1 cellular context compared by ENCODE assay signal in genomic region chr12:46362895-46363581, GRCh38.
TF ChIP-seq lines count a peak whose summit lies in the region.

No MANE protein-coding gene starts in this region.

TF ChIP-seq in HepG2, 621 proteins besides CTCF, POLR2A, EP300 and RAD21 (continued from another document):
- TF ChIP-seq ZC3H13 (CRISPR knock-in tag; IDR thresholded peaks at IDR 0.05) (0 out of 2 replicates have a peak, but pooled peaks have one; percentile 33), ELF1 (CRISPR knock-in tag; IDR thresholded peaks at IDR 0.05) (no peak), ELF3 (CRISPR knock-in tag; IDR thresholded peaks at IDR 0.05) (0 out of 2 replicates have a peak, but pooled peaks have one; percentile 7), CEBPG (CRISPR knock-in tag; IDR thresholded peaks at IDR 0.05) (peak; percentile 45; the same call in 1 of the 2 replicates), ZNF431 (CRISPR knock-in tag; IDR thresholded peaks at IDR 0.05; ENCODE audit: borderline replicate concordance, low read depth) (no peak), HNRNPL (IDR thresholded peaks at IDR 0.05; ENCODE audit: low read depth, low read length) (peak; percentile 26; the same call in 1 of the 2 replicates), SSRP1 (CRISPR knock-in tag; IDR thresholded peaks at IDR 0.05) (peak; percentile 96), POLR2G (IDR thresholded peaks at IDR 0.05; ENCODE audit: low read depth, low read length) (peak; percentile 75), RARG (CRISPR knock-in tag; IDR thresholded peaks at IDR 0.05; ENCODE audit: low read depth) (0 out of 2 replicates have a peak, but pooled peaks have one; percentile 36), POGZ (CRISPR knock-in tag; IDR thresholded peaks at IDR 0.05) (no peak), PAF1 (CRISPR knock-in tag; IDR thresholded peaks at IDR 0.05) (peak; percentile 95), MAF1 (CRISPR knock-in tag; IDR thresholded peaks at IDR 0.05; ENCODE audit: borderline replicate concordance) (no peak)
- TF ChIP-seq, protein P1, sequence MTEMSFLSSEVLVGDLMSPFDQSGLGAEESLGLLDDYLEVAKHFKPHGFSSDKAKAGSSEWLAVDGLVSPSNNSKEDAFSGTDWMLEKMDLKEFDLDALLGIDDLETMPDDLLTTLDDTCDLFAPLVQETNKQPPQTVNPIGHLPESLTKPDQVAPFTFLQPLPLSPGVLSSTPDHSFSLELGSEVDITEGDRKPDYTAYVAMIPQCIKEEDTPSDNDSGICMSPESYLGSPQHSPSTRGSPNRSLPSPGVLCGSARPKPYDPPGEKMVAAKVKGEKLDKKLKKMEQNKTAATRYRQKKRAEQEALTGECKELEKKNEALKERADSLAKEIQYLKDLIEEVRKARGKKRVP (CRISPR knock-in tag; IDR thresholded peaks at IDR 0.05), result peak in 1 of 2 experiments; percentile 21; a peak in 1 of 4 replicates
